In the genomic region with DNA sequence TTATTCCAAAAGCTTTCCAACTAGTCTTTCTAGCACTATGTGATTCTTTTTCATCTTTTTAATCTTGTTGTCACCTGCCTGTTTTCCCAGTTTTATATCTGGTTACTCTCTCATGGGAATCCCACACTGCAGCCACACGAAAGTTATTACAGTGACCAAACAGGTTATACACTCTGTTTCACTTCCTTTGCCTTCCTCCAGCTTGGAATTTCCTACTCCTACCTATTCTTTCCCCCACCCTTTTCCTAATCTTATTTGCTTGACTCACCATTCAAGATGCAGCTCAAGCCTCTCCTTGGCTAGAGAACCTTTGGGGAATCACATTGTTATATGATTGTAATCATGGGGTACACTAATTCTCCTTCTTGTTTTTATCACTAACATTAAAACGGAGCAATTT, we compare ENCODE assay signal across 20 cellular contexts.
"Had no signal": no experiment of that assay in that cellular context is flagged by ENCODE, and none has a peak within 500 bp of the region (broad histone marks: within the 10 kb centered on the region; RNA-seq: fewer than 3 reads in every experiment).

No MANE protein-coding gene starts in this region.

- H3K4me1 ChIP-seq: gastrocnemius medialis, suprapubic skin, transverse colon had no signal

- H3K27me3 ChIP-seq: gastrocnemius medialis, neural progenitor cell, suprapubic skin, transverse colon had no signal

- H3K27ac ChIP-seq: gastrocnemius medialis, neural progenitor cell, suprapubic skin, transverse colon had no signal

- H3K9me3 ChIP-seq: gastrocnemius medialis, suprapubic skin, transverse colon had no signal

- H3K4me3 ChIP-seq: gastrocnemius medialis, neural progenitor cell, smooth muscle cell, suprapubic skin, transverse colon had no signal

- H2AFZ ChIP-seq: neural progenitor cell had no signal

- DNase-seq: activated CD4-positive, CD25-positive, alpha-beta regulatory T cell treated with anti-CD3 and anti-CD28 coated beads, Interleukin-2, amount 50 U/mL, for 72 hours; activated gamma-delta T cell treated with Interleukin-2 at 50 U/mL for 16 hours; activated naive CD8-positive, alpha-beta T cell treated with anti-CD3 and anti-CD28 coated beads for 36 hours; amniotic stem cell; caudate nucleus; endodermal cell; erythroblast; gastrocnemius medialis; head of caudate nucleus; mesenchymal stem cell; naive thymus-derived CD4-positive, alpha-beta T cell; stimulated activated CD4-positive, alpha-beta T cell treated with anti-CD3 and anti-CD28 coated beads, Interleukin-4, amount 100 ng/mL, for 1 hour; stimulated activated naive CD8-positive, alpha-beta T cell treated with anti-CD3 and anti-CD28 coated beads, Interleukin-15, amount 100 ng/mL, for 72 hours; T-helper 1 cell; T1000; transverse colon had no signal

- ATAC-seq: gastrocnemius medialis; naive thymus-derived CD4-positive, alpha-beta T cell; sciatic nerve; stimulated activated naive CD8-positive, alpha-beta T cell treated with anti-CD3 and anti-CD28 coated beads, Interleukin-15, amount 100 ng/mL, for 72 hours had no signal

- H3K36me3 ChIP-seq: gastrocnemius medialis, neural progenitor cell, suprapubic skin, transverse colon had no signal

- H3K4me2 ChIP-seq: neural progenitor cell, smooth muscle cell had no signal
